In the genomic region with DNA sequence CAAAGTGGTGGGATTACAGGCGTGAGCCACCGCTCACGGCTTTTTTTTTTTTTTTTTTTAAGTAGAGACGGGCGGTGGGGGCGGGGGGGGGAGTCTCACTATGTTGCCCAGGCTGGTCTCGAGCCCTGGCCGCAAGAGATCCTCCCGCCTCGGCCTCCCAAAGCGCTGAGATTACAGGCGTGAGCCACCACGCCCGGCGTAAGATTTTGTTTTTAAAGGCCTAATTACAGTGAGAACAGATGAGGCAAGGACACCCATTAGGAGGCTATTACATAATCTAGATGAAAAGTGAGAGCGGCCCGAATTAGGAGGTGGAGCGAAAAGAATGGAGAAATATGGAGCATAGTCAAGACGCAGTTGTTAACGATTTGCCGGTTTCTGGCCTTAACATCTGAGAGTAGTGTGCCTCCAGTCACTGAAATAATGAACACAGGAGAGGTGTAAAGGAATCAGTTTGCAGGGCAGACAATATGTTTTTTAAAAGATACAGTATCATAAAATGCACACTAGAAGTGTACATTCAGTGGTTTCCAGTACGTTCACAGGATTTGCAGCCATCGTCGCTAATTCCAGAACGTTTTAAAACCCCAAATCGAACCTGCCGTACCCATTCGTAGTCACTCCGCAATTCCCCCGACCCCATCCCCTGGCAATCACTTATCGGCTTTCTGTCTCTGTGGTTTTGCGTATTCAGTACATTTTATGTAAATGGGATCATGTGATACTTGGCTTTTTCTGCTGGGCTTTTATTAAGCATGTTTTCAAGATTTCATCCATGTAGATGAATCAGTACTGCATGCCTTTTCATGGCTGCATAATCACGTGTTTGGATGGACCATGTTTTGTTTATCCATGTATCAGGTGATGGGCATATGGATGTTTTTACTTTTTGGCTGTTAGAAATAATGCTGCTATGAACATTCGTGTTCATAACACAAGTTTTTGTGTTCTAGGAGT, we compare ENCODE assay signal across 1 cellular context.
TF ChIP-seq lines count a peak whose summit lies in the region.

No MANE protein-coding gene starts in this region.

TF ChIP-seq in HepG2, 621 proteins besides CTCF, POLR2A, EP300 and RAD21:
- TF ChIP-seq, protein P1, sequence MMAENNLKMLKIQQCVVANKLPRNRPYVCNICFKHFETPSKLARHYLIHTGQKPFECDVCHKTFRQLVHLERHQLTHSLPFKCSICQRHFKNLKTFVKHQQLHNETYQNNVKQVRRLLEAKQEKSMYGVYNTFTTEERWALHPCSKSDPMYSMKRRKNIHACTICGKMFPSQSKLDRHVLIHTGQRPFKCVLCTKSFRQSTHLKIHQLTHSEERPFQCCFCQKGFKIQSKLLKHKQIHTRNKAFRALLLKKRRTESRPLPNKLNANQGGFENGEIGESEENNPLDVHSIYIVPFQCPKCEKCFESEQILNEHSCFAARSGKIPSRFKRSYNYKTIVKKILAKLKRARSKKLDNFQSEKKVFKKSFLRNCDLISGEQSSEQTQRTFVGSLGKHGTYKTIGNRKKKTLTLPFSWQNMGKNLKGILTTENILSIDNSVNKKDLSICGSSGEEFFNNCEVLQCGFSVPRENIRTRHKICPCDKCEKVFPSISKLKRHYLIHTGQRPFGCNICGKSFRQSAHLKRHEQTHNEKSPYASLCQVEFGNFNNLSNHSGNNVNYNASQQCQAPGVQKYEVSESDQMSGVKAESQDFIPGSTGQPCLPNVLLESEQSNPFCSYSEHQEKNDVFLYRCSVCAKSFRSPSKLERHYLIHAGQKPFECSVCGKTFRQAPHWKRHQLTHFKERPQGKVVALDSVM (CRISPR knock-in tag; IDR thresholded peaks at IDR 0.05): peak; percentile 58; the same call in 1 of the 2 replicates
- no peak for TF ChIP-seq SMAD9 (CRISPR knock-in tag; IDR thresholded peaks at IDR 0.05)
- TF ChIP-seq ZNF121 (CRISPR knock-in tag; IDR thresholded peaks at IDR 0.05): peak; percentile 46; the same call in 1 of the 2 replicates
- peak; percentile 79; the same call in 1 of the 2 replicates for TF ChIP-seq ZBTB38 (CRISPR knock-in tag; IDR thresholded peaks at IDR 0.05)
- TF ChIP-seq PRPF4 (IDR thresholded peaks at IDR 0.05; ENCODE audit: low read depth, low read length, poor library complexity, severe bottlenecking): peak; percentile 24
